27 cellular contexts compared by ENCODE assay signal in the genomic region with DNA sequence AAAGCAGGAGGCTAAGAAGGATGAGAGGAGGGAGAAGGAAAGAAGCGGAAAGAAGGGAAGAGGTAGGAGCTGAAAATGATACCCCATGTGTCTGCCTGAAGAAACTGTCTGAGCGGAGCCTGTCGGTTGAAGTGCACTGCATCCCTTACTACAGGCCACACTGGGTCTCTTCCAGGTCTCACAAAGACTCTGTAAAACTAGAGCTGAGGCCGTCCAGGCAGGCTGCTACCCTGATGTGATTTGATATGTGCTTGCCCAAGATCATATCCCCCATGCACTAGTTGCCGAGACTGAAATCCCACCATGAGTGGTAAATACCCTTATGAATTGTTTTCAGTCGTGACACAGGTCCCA.
A peak's percentile ranks its signal among the peaks of the same experiment; 100 is the strongest.
DNase-seq lines count a peak whose midpoint lies in the region; ATAC-seq and TF ChIP-seq lines count a peak whose summit lies in the region.
"Had no signal": no experiment of that assay in that cellular context is flagged by ENCODE, and none has a peak within 500 bp of the region (broad histone marks: within the 10 kb centered on the region; RNA-seq: fewer than 3 reads in every experiment).

No MANE protein-coding gene starts in this region.

- peaks cover 64% of the 10 kb centered on the region for H3K4me1 Mint-ChIP-seq in nephron progenitor cell
- H3K4me1 Mint-ChIP-seq in activated CD4-positive, alpha-beta T cell treated with anti-CD3 and anti-CD28 coated beads, Interleukin-2, amount 10 ng/mL, durations not matched to agents 7 days and 5 days: no peaks in the 10 kb centered on the region

- CTCF ChIA-PET in activated CD4-positive, alpha-beta T cell treated with anti-CD3 and anti-CD28 coated beads, Interleukin-2, amount 10 ng/mL, durations not matched to agents 7 days and 5 days (lab: Charles Lee): no interaction called here

- no peaks in the 10 kb centered on the region for H3K36me3 ChIP-seq in H7 (replicated peaks; ENCODE audit: control insufficient read depth, insufficient read depth, low read length)

- no peaks in the 10 kb centered on the region for H3K9me3 Mint-ChIP-seq in nephron progenitor cell
- no peaks in the 10 kb centered on the region for H3K9me3 Mint-ChIP-seq in activated CD4-positive, alpha-beta T cell treated with anti-CD3 and anti-CD28 coated beads, Interleukin-2, amount 10 ng/mL, durations not matched to agents 7 days and 5 days
- H3K9me3 Mint-ChIP-seq: CD8-positive, alpha-beta T cell had no signal

- POLR2A ChIA-PET in activated CD4-positive, alpha-beta T cell treated with anti-CD3 and anti-CD28 coated beads, Interleukin-2, amount 10 ng/mL, durations not matched to agents 7 days and 5 days (lab: Charles Lee): no interaction called here

- DNase-seq in SK-N-DZ (ENCODE audit: low spot score): peak; percentile 52
- no peak for DNase-seq in dorsolateral prefrontal cortex
- no peak for DNase-seq in nephron progenitor cell
- DNase-seq in retina: peak; percentile 9
- no peak for DNase-seq in central memory CD4-positive, alpha-beta T cell
- no peak for DNase-seq in activated CD4-positive, alpha-beta T cell treated with anti-CD3 and anti-CD28 coated beads, Interleukin-2, amount 10 ng/mL, durations not matched to agents 7 days and 5 days
- no peak for DNase-seq in H7
- DNase-seq: Caco-2; CD8-positive, alpha-beta T cell; GDM1; GOT3; KBM-7; MV-4-11; NCI-H1105; NCI-H146; NCI-H1930; NCI-H2107; NCI-H2227 treated with DMSO at 0.1 percent for 48 hours; NCI-H510A; NCI-H69; SHP77 treated with DMSO at 0.1 percent for 48 hours had no signal

- H3K36me3 Mint-ChIP-seq in nephron progenitor cell (ENCODE audit: low read depth): no peaks in the 10 kb centered on the region
- H3K36me3 Mint-ChIP-seq in activated CD4-positive, alpha-beta T cell treated with anti-CD3 and anti-CD28 coated beads, Interleukin-2, amount 10 ng/mL, durations not matched to agents 7 days and 5 days (ENCODE audit: low read depth): no peaks in the 10 kb centered on the region
- H3K36me3 Mint-ChIP-seq: CD8-positive, alpha-beta T cell had no signal

- no peaks in the 10 kb centered on the region for H3K27me3 Mint-ChIP-seq in nephron progenitor cell (ENCODE audit: low read depth, poor library complexity)
- peaks cover 17% of the 10 kb centered on the region for H3K27me3 Mint-ChIP-seq in activated CD4-positive, alpha-beta T cell treated with anti-CD3 and anti-CD28 coated beads, Interleukin-2, amount 10 ng/mL, durations not matched to agents 7 days and 5 days

- H3K27me3 ChIP-seq in dorsolateral prefrontal cortex (no peaks in the 10 kb centered on the region), H7 (ENCODE audit: control insufficient read depth, insufficient read depth, low read length) (no peaks in the 10 kb centered on the region)

- ATAC-seq in HG02678 (IDR thresholded peaks at IDR 0.05; ENCODE audit: unreplicated experiment): no peak
- ATAC-seq: CD8-positive, alpha-beta T cell; GM12878; Panc1 had no signal

- H3K4me3 ChIP-seq in dorsolateral prefrontal cortex (no peak overlapping the region), H7 (ENCODE audit: insufficient read depth, low read depth, low read length) (no peak overlapping the region)
- H3K4me3 ChIP-seq: GM12878, SK-N-MC had no signal

- no peak overlapping the region for H3K4me3 Mint-ChIP-seq in nephron progenitor cell
- H3K4me3 Mint-ChIP-seq in activated CD4-positive, alpha-beta T cell treated with anti-CD3 and anti-CD28 coated beads, Interleukin-2, amount 10 ng/mL, durations not matched to agents 7 days and 5 days: no peak overlapping the region
- H3K4me3 Mint-ChIP-seq: CD8-positive, alpha-beta T cell had no signal

- H3K27ac Mint-ChIP-seq in nephron progenitor cell: peak overlapping the region; percentile 46
- H3K27ac Mint-ChIP-seq in activated CD4-positive, alpha-beta T cell treated with anti-CD3 and anti-CD28 coated beads, Interleukin-2, amount 10 ng/mL, durations not matched to agents 7 days and 5 days: no peak overlapping the region
- H3K27ac Mint-ChIP-seq: CD8-positive, alpha-beta T cell had no signal

- H3K27ac ChIP-seq in dorsolateral prefrontal cortex: peak overlapping the region in 35 of 59 donors; percentile 2 to 79 (median 53)
- H3K27ac ChIP-seq: C4-2B, RWPE1, SK-N-MC had no signal

- TF ChIP-seq CTCF in dorsolateral prefrontal cortex (IDR thresholded peaks at IDR 0.05 in 54 of 56, conservative IDR thresholded peaks at IDR 0.05 in 2 of 56; ENCODE audit: low read depth in 1 of 56, partially characterized antibody in 56 of 56) (no peak), nephron progenitor cell (IDR thresholded peaks at IDR 0.05) (no peak)

- intact Hi-C loops in dorsolateral prefrontal cortex (cut with DNase I): no loop called here

Comparison
In these comparisons a context has a peak if more than half of its experiments do, and no peak if none do; other contexts are left out.
1. DNase-seq: peak in SK-N-DZ (single experiment) and retina (single experiment); none in dorsolateral prefrontal cortex (0 of 10), nephron progenitor cell (single experiment), central memory CD4-positive, alpha-beta T cell (single experiment), activated CD4-positive, alpha-beta T cell treated with anti-CD3 and anti-CD28 coated beads, Interleukin-2, amount 10 ng/mL, durations not matched to agents 7 days and 5 days (single experiment) and H7 (single experiment).